ENCODE assay signal across 27 cellular contexts in genomic region chr2:137023205-137023604, GRCh38.
"Had no signal": no experiment of that assay in that cellular context is flagged by ENCODE, and none has a peak within 500 bp of the region (broad histone marks: within the 10 kb centered on the region; RNA-seq: fewer than 3 reads in every experiment).

No MANE protein-coding gene starts in this region.

- H3K9me3 ChIP-seq: ascending aorta, body of pancreas, Peyer's patch, SJSA1 had no signal

- H3K4me3 ChIP-seq: ascending aorta, body of pancreas, Peyer's patch, SJSA1 had no signal

- DNase-seq: activated CD4-positive, alpha-beta T cell treated with anti-CD3 and anti-CD28 coated beads for 48 hours; activated CD4-positive, alpha-beta T cell treated with anti-CD3 and anti-CD28 coated beads, Interleukin-2, amount 50 U/mL, for 4 hours; activated CD4-positive, CD25-positive, alpha-beta regulatory T cell treated with anti-CD3 and anti-CD28 coated beads, Interleukin-2, amount 50 U/mL, for 72 hours; activated CD8-positive, alpha-beta memory T cell treated with anti-CD3 and anti-CD28 coated beads, Interleukin-2, amount 50 U/mL, for 48 hours; activated CD8-positive, alpha-beta T cell treated with anti-CD3 and anti-CD28 coated beads, Interleukin-2, amount 10 ng/mL, durations not matched to agents 7 days and 5 days; activated effector memory CD4-positive, alpha-beta T cell treated with Interleukin-2 at 50 U/mL for 16 hours; activated naive CD4-positive, alpha-beta T cell; activated T-cell treated with anti-CD3 and anti-CD28 coated beads, Interleukin-2, amount 50 U/mL, for 1 hour; body of pancreas; Kasumi-1; KBM-7; NCI-H1105 treated with DMSO at 0.1 percent for 48 hours; NCI-H1436 treated with DMSO at 0.1 percent for 48 hours; NCI-H187; NCI-H2081; NCI-H226; NCI-H526; Peyer's patch; Right ventricle myocardium superior had no signal

- H3K27ac Mint-ChIP-seq: activated CD8-positive, alpha-beta T cell treated with anti-CD3 and anti-CD28 coated beads, Interleukin-2, amount 10 ng/mL, durations not matched to agents 7 days and 5 days; activated naive CD4-positive, alpha-beta T cell treated with anti-CD3 and anti-CD28 coated beads, Interleukin-2, amount 50 U/mL, for 24 hours; activated T-helper 1 cell treated with anti-CD3 and anti-CD28 coated beads, Interleukin-12 subunit alpha, Interleukin-12 subunit beta, Interleukin-2, Interleukin-4 antibody, amounts not matched to agents 30 ng/mL and 10 ng/mL and 1 ng/mL, durations not matched to agents 14 hours and 24 hours and 36 hours; T-helper 1 cell treated with Interleukin-12 subunit alpha and Interleukin-12 subunit beta and Interleukin-4 antibody, amounts not matched to agents 30 μg/mL and 1 μg/mL, for 36 hours had no signal

- H3K36me3 Mint-ChIP-seq: activated naive CD4-positive, alpha-beta T cell treated with anti-CD3 and anti-CD28 coated beads, Interleukin-2, amount 50 U/mL, for 24 hours had no signal

- H3K4me1 ChIP-seq: ascending aorta, body of pancreas, Peyer's patch, SJSA1 had no signal

- H3K27me3 Mint-ChIP-seq: activated naive CD4-positive, alpha-beta T cell treated with anti-CD3 and anti-CD28 coated beads, Interleukin-2, amount 50 U/mL, for 24 hours; central memory CD8-positive, alpha-beta T cell had no signal

- H3K9me3 Mint-ChIP-seq: activated naive CD4-positive, alpha-beta T cell treated with anti-CD3 and anti-CD28 coated beads, Interleukin-2, amount 50 U/mL, for 24 hours; activated T-helper 1 cell treated with anti-CD3 and anti-CD28 coated beads, Interleukin-12 subunit alpha, Interleukin-12 subunit beta, Interleukin-2, Interleukin-4 antibody, amounts not matched to agents 30 ng/mL and 10 ng/mL and 1 ng/mL, durations not matched to agents 14 hours and 24 hours and 36 hours; T-helper 1 cell treated with Interleukin-12 subunit alpha and Interleukin-12 subunit beta and Interleukin-4 antibody, amounts not matched to agents 30 μg/mL and 1 μg/mL, for 36 hours had no signal

- H3K4me1 Mint-ChIP-seq: activated naive CD4-positive, alpha-beta T cell treated with anti-CD3 and anti-CD28 coated beads, Interleukin-2, amount 50 U/mL, for 24 hours; central memory CD8-positive, alpha-beta T cell had no signal

- H3K27me3 ChIP-seq: ascending aorta, body of pancreas, Peyer's patch, SJSA1 had no signal

- H3K4me3 Mint-ChIP-seq: activated CD8-positive, alpha-beta T cell treated with anti-CD3 and anti-CD28 coated beads, Interleukin-2, amount 10 ng/mL, durations not matched to agents 7 days and 5 days; activated naive CD4-positive, alpha-beta T cell treated with anti-CD3 and anti-CD28 coated beads, Interleukin-2, amount 50 U/mL, for 24 hours; activated T-helper 1 cell treated with anti-CD3 and anti-CD28 coated beads, Interleukin-12 subunit alpha, Interleukin-12 subunit beta, Interleukin-2, Interleukin-4 antibody, amounts not matched to agents 30 ng/mL and 10 ng/mL and 1 ng/mL, durations not matched to agents 14 hours and 24 hours and 36 hours; central memory CD8-positive, alpha-beta T cell; T-helper 1 cell treated with Interleukin-12 subunit alpha and Interleukin-12 subunit beta and Interleukin-4 antibody, amounts not matched to agents 30 μg/mL and 1 μg/mL, for 36 hours had no signal

- H3K27ac ChIP-seq: ascending aorta, body of pancreas, Peyer's patch, RWPE1, SJSA1 had no signal

- H3K36me3 ChIP-seq: ascending aorta, Peyer's patch, SJSA1 had no signal

- ATAC-seq: activated CD8-positive, alpha-beta T cell treated with anti-CD3 and anti-CD28 coated beads, Interleukin-2, amount 10 ng/mL, durations not matched to agents 7 days and 5 days; body of pancreas; SK-N-SH treated with all-trans-retinoic acid at 6 μM for 48 hours had no signal
